Comparison of ENCODE assay signal across 10 cellular contexts in genomic region chr2:101873543-101873942, GRCh38.
DNase-seq lines count a peak whose midpoint lies in the region; ATAC-seq, FAIRE-seq and TF ChIP-seq lines count a peak whose summit lies in the region.
"Had no signal": no experiment of that assay in that cellular context is flagged by ENCODE, and none has a peak within 500 bp of the region (broad histone marks: within the 10 kb centered on the region; RNA-seq: fewer than 3 reads in every experiment).

No MANE protein-coding gene starts in this region.

- H2AFZ ChIP-seq in Karpas-422 (ENCODE audit: low read length) (no peak overlapping the region), K562 (ENCODE audit: low read depth, low read length) (no peak overlapping the region)

- in situ Hi-C loops in K562 (cut with MboI) = no loop called here

- H3K9ac ChIP-seq in Karpas-422 (ENCODE audit: low read length) (no peak overlapping the region), K562 (ENCODE audit: insufficient read depth in 1 of 2, low read depth in 2 of 2, low read length in 2 of 2) (no peak overlapping the region)

- 94% methylated on average over 3 of the region's 3 CpGs for WGBS in K562 (ENCODE audit: insufficient coverage, low coverage, missing lambda C conversion rate)

- H3K79me2 ChIP-seq in Karpas-422 (ENCODE audit: low read length) (no peaks in the 10 kb centered on the region), K562 (ENCODE audit: control insufficient read depth, insufficient read depth, low read length) (no peaks in the 10 kb centered on the region)

- H3K36me3 ChIP-seq in Karpas-422 (ENCODE audit: insufficient read depth, low read length) (no peaks in the 10 kb centered on the region), K562 (ENCODE audit: control insufficient read depth, insufficient read depth, low read length) (peaks cover 82% of the 10 kb centered on the region)

- peak in 1 of 2 experiments; percentile 32; a peak in 2 of 4 replicates for TF ChIP-seq RAD21 in K562 (CRISPR knock-in tag; conservative IDR thresholded peaks at IDR 0.05 in 1 of 2, IDR thresholded peaks at IDR 0.05 in 1 of 2)

- no TSS peak for BruUV-seq in K562 (replicated peaks; lab: Mats Ljungman, UMichigan)

- no peak for TF ChIP-seq EP300 in K562 (IDR thresholded peaks at IDR 0.05; ENCODE audit: low read length)

- H3K4me1 ChIP-seq in Karpas-422 (ENCODE audit: low read length) (no peaks in the 10 kb centered on the region), K562 (replicated peaks in 1 of 2; ENCODE audit: control insufficient read depth in 2 of 2, insufficient read depth in 2 of 2, low read length in 2 of 2) (no peaks in the 10 kb centered on the region)

- no peak for ATAC-seq in K562
- ATAC-seq: natural killer cell had no signal

- H3K9me3 ChIP-seq in Karpas-422 (ENCODE audit: low read length) (no peaks in the 10 kb centered on the region), K562 (replicated peaks; ENCODE audit: control insufficient read depth, insufficient read depth, low read depth, low read length) (no peaks in the 10 kb centered on the region)

- H3K4me3 ChIP-seq in Karpas-422 (ENCODE audit: low read length) = no peak overlapping the region
- H3K4me3 ChIP-seq in K562 = no peak overlapping the region

- TF ChIP-seq POLR2A in K562 (conservative IDR thresholded peaks at IDR 0.05) = no peak

- H3K27me3 ChIP-seq in Karpas-422 (ENCODE audit: low read length) (no peaks in the 10 kb centered on the region), K562 (ENCODE audit: control insufficient read depth in 2 of 2, insufficient read depth in 2 of 2, low read length in 2 of 2) (no peaks in the 10 kb centered on the region)

- intact Hi-C loops in K562 (cut with micrococcal nuclease) = no loop called here

- TF ChIP-seq CTCF in K562 (IDR thresholded peaks at IDR 0.05 in 2 of 3, conservative IDR thresholded peaks at IDR 0.05 in 1 of 3; ENCODE audit: insufficient read depth in 2 of 3, low read depth in 1 of 3, low read length in 3 of 3) = peak in 2 of 3 experiments; percentile 23 to 34; a peak in 2 of 6 replicates

- peak; percentile 23 for FAIRE-seq in K562 (lab: Jason Lieb, UNC)

- no peak overlapping the region for H3K4me2 ChIP-seq in Karpas-422 (ENCODE audit: low read depth, low read length, poor library complexity, severe bottlenecking)
- H3K4me2 ChIP-seq in K562 (ENCODE audit: insufficient read depth, low read length) = no peak overlapping the region

- H4K20me1 ChIP-seq in Karpas-422 (ENCODE audit: insufficient read depth, low read depth, low read length) (no peaks in the 10 kb centered on the region), K562 (replicated peaks; ENCODE audit: control insufficient read depth, insufficient read depth, low read length) (no peaks in the 10 kb centered on the region)

- no peaks in the 10 kb centered on the region for H3K9me1 ChIP-seq in K562 (ENCODE audit: control insufficient read depth, insufficient read depth, low read length)

- POLR2A ChIA-PET in K562 (lab: Yijun Ruan, JAX) = no interaction called here

- DNase-seq in NCI-H2227 (lab: John Stamatoyannopoulos, UW; ENCODE audit: unreplicated experiment) (peak; percentile 4), NCI-H2227 treated with DMSO at 0.1 percent for 48 hours (lab: John Stamatoyannopoulos, UW) (no peak), Karpas-422 (peak; percentile 71), K562 (ENCODE audit: extremely low read depth in 1 of 4, low spot score in 3 of 4) (peak in 2 of 4 experiments; percentile 4 to 7), pons (ENCODE audit: low spot score) (peak; percentile 43), 8988T (no peak), CD1c-positive myeloid dendritic cell (ENCODE audit: extremely low spot score) (no peak), NCI-H2107 (lab: John Stamatoyannopoulos, UW) (no peak)
- DNase-seq: activated CD8-positive, alpha-beta memory T cell treated with anti-CD3 and anti-CD28 coated beads for 24 hours; natural killer cell had no signal

- CTCF ChIA-PET in K562 (lab: Yijun Ruan, JAX; ENCODE audit: low intra/inter-chr PET ratio) = interaction anchor here (1.0 kb wide), 1 partner anchor 455 kb away, joined by 4 read pairs; no protein-coding TSS in a partner anchor

- H3K27ac ChIP-seq in Karpas-422 (ENCODE audit: low read length) (no peak overlapping the region), K562 (ENCODE audit: extremely low read depth, low read depth, low read length) (no peak overlapping the region)

- H3K9me2 ChIP-seq in Karpas-422 (replicated peaks; ENCODE audit: insufficient read depth, low read length) = no peaks in the 10 kb centered on the region

TF ChIP-seq in K562, 482 proteins besides CTCF, POLR2A, EP300 and RAD21:
- TF ChIP-seq MTA3 (IDR thresholded peaks at IDR 0.05; ENCODE audit: borderline replicate concordance) (no peak), CEBPG (CRISPR knock-in tag; IDR thresholded peaks at IDR 0.05) (no peak), CEBPG (tag; conservative IDR thresholded peaks at IDR 0.05 in 1 of 2, IDR thresholded peaks at IDR 0.05 in 1 of 2) (0 out of 4 replicates have a peak, but pooled peaks of 1 of the 2 experiments have one; percentile 12)

Comparison
In these comparisons a context has a peak if more than half of its experiments do, and no peak if none do; other contexts are left out.
1. DNase-seq: peak in NCI-H2227 (single experiment), Karpas-422 (single experiment) and pons (single experiment); none in NCI-H2227 treated with DMSO at 0.1 percent for 48 hours (single experiment), 8988T (single experiment), CD1c-positive myeloid dendritic cell (single experiment) and NCI-H2107 (single experiment).